In the genomic region with DNA sequence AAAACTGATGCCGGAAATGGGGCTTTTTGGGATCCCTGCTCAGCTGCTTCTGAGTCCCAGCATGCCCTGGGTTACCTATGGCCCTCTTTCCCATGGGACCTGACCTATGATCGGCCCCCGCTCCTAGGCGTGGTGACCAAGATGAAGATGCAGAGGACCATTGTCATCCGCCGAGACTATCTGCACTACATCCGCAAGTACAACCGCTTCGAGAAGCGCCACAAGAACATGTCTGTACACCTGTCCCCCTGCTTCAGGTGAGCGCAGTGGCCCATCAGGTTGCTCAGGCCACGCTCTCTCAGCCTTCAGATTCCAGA, we compare ENCODE assay signal across 9 cellular contexts. TPM values are rescaled to one million over a fixed set of nuclear protein-coding genes. Genes with fewer than 3 reads are reported as not detected.
DNase-seq lines count a peak whose midpoint lies in the region; ATAC-seq and TF ChIP-seq lines count a peak whose summit lies in the region.
"Had no signal": no experiment of that assay in that cellular context is flagged by ENCODE, and none has a peak within 500 bp of the region (broad histone marks: within the 10 kb centered on the region; RNA-seq: fewer than 3 reads in every experiment).

No MANE protein-coding gene starts in this region.

- intact Hi-C loops in activated naive CD4-positive, alpha-beta T cell treated with anti-CD3 and anti-CD28 coated beads for 36 hours (cut with micrococcal nuclease): loop anchor here (2.0 to 10.0 kb wide), 3 partner anchors 57 to 623 kb away; partner anchors contain the start of genes AKT1S1, PPP1R15A and TBC1D17

- CTCF ChIA-PET in activated CD4-positive, alpha-beta T cell treated with anti-CD3 and anti-CD28 coated beads, Interleukin-2, amount 10 ng/mL, durations not matched to agents 7 days and 5 days (lab: Charles Lee): interaction anchor here (1.5 to 3.6 kb wide), 5 partner anchors 22 to 181 kb away, joined by 3 to 15 read pairs (median 6); partner anchors contain the start of gene FLT3LG
- CTCF ChIA-PET in activated naive CD4-positive, alpha-beta T cell treated with anti-CD3 and anti-CD28 coated beads for 36 hours (lab: Charles Lee): interaction anchor here (0.7 kb wide), 1 partner anchor 73 kb away, joined by 3 read pairs; no protein-coding TSS in a partner anchor

- H3K4me1 ChIP-seq in iPS-20b (ENCODE audit: insufficient read depth, low read length) (peaks cover 8% of the 10 kb centered on the region; the same call in 1 of the 2 replicates), thoracic aorta (ENCODE audit: control insufficient read depth in 1 of 2, low read depth in 2 of 2) (peaks cover 20 to 44% of the 10 kb centered on the region in 2 donors)

- no peak for TF ChIP-seq CTCF in thoracic aorta (IDR thresholded peaks at IDR 0.05)

- no peaks in the 10 kb centered on the region for H3K27me3 ChIP-seq in iPS-20b (ENCODE audit: insufficient read depth, low read length)
- no peaks in the 10 kb centered on the region for H3K27me3 ChIP-seq in thoracic aorta (replicated peaks; ENCODE audit: insufficient read depth)

- H3K36me3 Mint-ChIP-seq in activated CD4-positive, alpha-beta T cell treated with anti-CD3 and anti-CD28 coated beads, Interleukin-2, amount 10 ng/mL, durations not matched to agents 7 days and 5 days (ENCODE audit: low read depth): peaks cover 53% of the 10 kb centered on the region
- peaks cover 45% of the 10 kb centered on the region for H3K36me3 Mint-ChIP-seq in activated naive CD4-positive, alpha-beta T cell treated with anti-CD3 and anti-CD28 coated beads for 36 hours (ENCODE audit: low read depth)

- H3K27ac Mint-ChIP-seq in activated CD4-positive, alpha-beta T cell treated with anti-CD3 and anti-CD28 coated beads, Interleukin-2, amount 10 ng/mL, durations not matched to agents 7 days and 5 days: peak overlapping the region; percentile 99
- peak overlapping the region; percentile 96 for H3K27ac Mint-ChIP-seq in activated naive CD4-positive, alpha-beta T cell treated with anti-CD3 and anti-CD28 coated beads for 36 hours

- H3K4me3 ChIP-seq in iPS-20b (ENCODE audit: low read length) (peak overlapping the region; percentile 97), thoracic aorta (peak overlapping the region; percentile 94)

- H3K9me3 ChIP-seq in iPS-20b (ENCODE audit: insufficient read depth, low read depth, low read length) (no peaks in the 10 kb centered on the region), thoracic aorta (no peaks in the 10 kb centered on the region)

- H3K27ac ChIP-seq in iPS-20b (ENCODE audit: low read length) (no peak overlapping the region), thoracic aorta (no peak overlapping the region)

- H3K4me1 Mint-ChIP-seq in activated CD4-positive, alpha-beta T cell treated with anti-CD3 and anti-CD28 coated beads, Interleukin-2, amount 10 ng/mL, durations not matched to agents 7 days and 5 days: peaks cover 52% of the 10 kb centered on the region
- H3K4me1 Mint-ChIP-seq in activated naive CD4-positive, alpha-beta T cell treated with anti-CD3 and anti-CD28 coated beads for 36 hours (ENCODE audit: low read depth): peaks cover 53% of the 10 kb centered on the region

- H3K9ac ChIP-seq in iPS-20b (ENCODE audit: low read depth, low read length): peak overlapping the region; percentile 100; the same call in 1 of the 2 replicates

- peak overlapping the region; percentile 100 for H3K4me3 Mint-ChIP-seq in activated CD4-positive, alpha-beta T cell treated with anti-CD3 and anti-CD28 coated beads, Interleukin-2, amount 10 ng/mL, durations not matched to agents 7 days and 5 days
- H3K4me3 Mint-ChIP-seq in activated naive CD4-positive, alpha-beta T cell treated with anti-CD3 and anti-CD28 coated beads for 36 hours: peak overlapping the region; percentile 87

- ATAC-seq in thoracic aorta (ENCODE audit: insufficient number of reproducible peaks, low FRiP score, low read depth): no peak
- ATAC-seq in HG02852 (IDR thresholded peaks at IDR 0.05; ENCODE audit: unreplicated experiment): no peak

- DNase-seq in activated CD4-positive, alpha-beta T cell treated with anti-CD3 and anti-CD28 coated beads, Interleukin-2, amount 10 ng/mL, durations not matched to agents 7 days and 5 days: no peak
- no peak for DNase-seq in activated CD4-positive, alpha-beta T cell treated with anti-CD3 and anti-CD28 coated beads for 1 hour
- DNase-seq in activated naive CD4-positive, alpha-beta T cell treated with anti-CD3 and anti-CD28 coated beads for 36 hours: no peak
- DNase-seq in thoracic aorta (ENCODE audit: low spot score) (no peak), NCI-H187 (lab: John Stamatoyannopoulos, UW) (no peak), 8988T (no peak)
- DNase-seq: SHP77 treated with DMSO at 0.1 percent for 48 hours had no signal

- H3K9me3 Mint-ChIP-seq in activated CD4-positive, alpha-beta T cell treated with anti-CD3 and anti-CD28 coated beads, Interleukin-2, amount 10 ng/mL, durations not matched to agents 7 days and 5 days: no peaks in the 10 kb centered on the region
- no peaks in the 10 kb centered on the region for H3K9me3 Mint-ChIP-seq in activated naive CD4-positive, alpha-beta T cell treated with anti-CD3 and anti-CD28 coated beads for 36 hours

- POLR2A ChIA-PET in activated CD4-positive, alpha-beta T cell treated with anti-CD3 and anti-CD28 coated beads, Interleukin-2, amount 10 ng/mL, durations not matched to agents 7 days and 5 days (lab: Charles Lee): interaction anchor here (1.8 kb wide), 1 partner anchor 9 kb away, joined by 7 read pairs; no protein-coding TSS in a partner anchor

- H3K27me3 Mint-ChIP-seq in activated CD4-positive, alpha-beta T cell treated with anti-CD3 and anti-CD28 coated beads, Interleukin-2, amount 10 ng/mL, durations not matched to agents 7 days and 5 days: no peaks in the 10 kb centered on the region
- no peaks in the 10 kb centered on the region for H3K27me3 Mint-ChIP-seq in activated naive CD4-positive, alpha-beta T cell treated with anti-CD3 and anti-CD28 coated beads for 36 hours (ENCODE audit: low read depth)

- peaks cover 40% of the 10 kb centered on the region for H3K36me3 ChIP-seq in iPS-20b (ENCODE audit: insufficient read depth, low read depth, low read length)
- peaks cover 30% of the 10 kb centered on the region for H3K36me3 ChIP-seq in thoracic aorta

RNA-seq across cellular contexts. Expression of gene RPS11, which starts 1.5 kb away (rescaled TPM):
- total RNA-seq in activated CD4-positive, alpha-beta T cell treated with anti-CD3 and anti-CD28 coated beads, Interleukin-2, amount 10 ng/mL, durations not matched to agents 7 days and 5 days: 1,000 to 10,000 TPM; 1,996 to 2,084 TPM
- total RNA-seq in activated naive CD4-positive, alpha-beta T cell treated with anti-CD3 and anti-CD28 coated beads for 36 hours: 1,000 to 10,000 TPM; 3,906 to 3,945 TPM
- total RNA-seq in thoracic aorta: 1,000 to 10,000 TPM; 1,371 to 2,401 TPM

RNA-seq across cellular contexts. Expression of gene RPL13A, which starts 10.3 kb away (rescaled TPM):
- 1,000 to 10,000 TPM; 2,327 to 2,349 TPM for total RNA-seq in activated CD4-positive, alpha-beta T cell treated with anti-CD3 and anti-CD28 coated beads, Interleukin-2, amount 10 ng/mL, durations not matched to agents 7 days and 5 days
- total RNA-seq in activated naive CD4-positive, alpha-beta T cell treated with anti-CD3 and anti-CD28 coated beads for 36 hours: 1,000 to 10,000 TPM; 4,441 to 4,607 TPM
- 1,000 to 10,000 TPM in 1 of 2 donors, 100 to 1,000 TPM in 1; 996 to 1,451 TPM for total RNA-seq in thoracic aorta

RNA-seq across cellular contexts. Expression of gene FCGRT, which starts 14.7 kb away (rescaled TPM):
- 10 to 100 TPM; 25.0 to 27.4 TPM for total RNA-seq in activated CD4-positive, alpha-beta T cell treated with anti-CD3 and anti-CD28 coated beads, Interleukin-2, amount 10 ng/mL, durations not matched to agents 7 days and 5 days
- 10 to 100 TPM; 15.7 to 17.1 TPM for total RNA-seq in activated naive CD4-positive, alpha-beta T cell treated with anti-CD3 and anti-CD28 coated beads for 36 hours
- 100 to 1,000 TPM; 172 to 304 TPM for total RNA-seq in thoracic aorta

RNA-seq across cellular contexts. Expression of gene FLT3LG, which starts 23.7 kb away (rescaled TPM):
- 100 to 1,000 TPM; 348 to 355 TPM for total RNA-seq in activated CD4-positive, alpha-beta T cell treated with anti-CD3 and anti-CD28 coated beads, Interleukin-2, amount 10 ng/mL, durations not matched to agents 7 days and 5 days
- 10 to 100 TPM; 23.9 to 28.4 TPM for total RNA-seq in activated naive CD4-positive, alpha-beta T cell treated with anti-CD3 and anti-CD28 coated beads for 36 hours
- total RNA-seq in thoracic aorta: 1 to 10 TPM; 4.7 to 5.6 TPM

RNA-seq across cellular contexts. Expression of gene RCN3, which starts 30.1 kb away (rescaled TPM):
- 1 to 10 TPM; 4.2 TPM for total RNA-seq in activated CD4-positive, alpha-beta T cell treated with anti-CD3 and anti-CD28 coated beads, Interleukin-2, amount 10 ng/mL, durations not matched to agents 7 days and 5 days
- 1 to 10 TPM; 6.7 to 7.2 TPM for total RNA-seq in activated naive CD4-positive, alpha-beta T cell treated with anti-CD3 and anti-CD28 coated beads for 36 hours
- total RNA-seq in thoracic aorta: 100 to 1,000 TPM in 1 of 2 donors, 10 to 100 TPM in 1; 65.3 to 111 TPM

Comparison
In these comparisons a context has a peak if more than half of its experiments do, and no peak if none do; other contexts are left out.
1. RNA of gene FCGRT, which starts 14.7 kb away (total RNA-seq): 172 to 304 TPM in thoracic aorta; 25.0 to 27.4 TPM in activated CD4-positive, alpha-beta T cell treated with anti-CD3 and anti-CD28 coated beads, Interleukin-2, amount 10 ng/mL, durations not matched to agents 7 days and 5 days and 15.7 to 17.1 TPM in activated naive CD4-positive, alpha-beta T cell treated with anti-CD3 and anti-CD28 coated beads for 36 hours; every median in the first group is over 4 times any median in the second.